14 cellular contexts compared by ENCODE assay signal in genomic region chr3:23519548-23520208, GRCh38.
DNase-seq lines count a peak whose midpoint lies in the region; ATAC-seq and TF ChIP-seq lines count a peak whose summit lies in the region.
"Had no signal": no experiment of that assay in that cellular context is flagged by ENCODE, and none has a peak within 500 bp of the region (broad histone marks: within the 10 kb centered on the region; RNA-seq: fewer than 3 reads in every experiment).

No MANE protein-coding gene starts in this region.

- peaks cover 64% of the 10 kb centered on the region for H3K4me1 ChIP-seq in OCI-LY7 (ENCODE audit: insufficient read depth, low read length, poor library complexity, severe bottlenecking)
- H3K4me1 ChIP-seq: adrenal gland had no signal

- no peaks in the 10 kb centered on the region for H3K9me2 ChIP-seq in OCI-LY7 (ENCODE audit: insufficient read depth, low read length)

- no peaks in the 10 kb centered on the region for H3K79me2 ChIP-seq in OCI-LY7 (ENCODE audit: insufficient read depth, low read depth, low read length)

- CTCF ChIA-PET in OCI-LY7 (lab: Charles Lee; ENCODE audit: unreplicated experiment), result interaction anchor here (0.6 to 1.2 kb wide), 2 partner anchors 69 to 288 kb away, joined by 3 read pairs; no protein-coding TSS in a partner anchor

- peak overlapping the region; percentile 70 for H3K4me2 ChIP-seq in OCI-LY7 (ENCODE audit: low read length)

- H3K36me3 Mint-ChIP-seq in activated naive CD4-positive, alpha-beta T cell treated with anti-CD3 and anti-CD28 coated beads, Interleukin-2, amount 50 U/mL, for 72 hours, result no peaks in the 10 kb centered on the region
- H3K36me3 Mint-ChIP-seq: type B pancreatic cell had no signal

- DNase-seq in OCI-LY7 (ENCODE audit: low spot score) (peak; percentile 72), DMS79 treated with DMSO at 0.1 percent for 48 hours (lab: John Stamatoyannopoulos, UW) (no peak)
- DNase-seq in activated naive CD4-positive, alpha-beta T cell treated with anti-CD3 and anti-CD28 coated beads, Interleukin-2, amount 50 U/mL, for 72 hours (ENCODE audit: low spot score in 2 of 2), result no peak
- DNase-seq in stimulated activated naive CD8-positive, alpha-beta T cell treated with anti-CD3 and anti-CD28 coated beads, Interleukin-15, Interleukin-2, amounts not matched to agents 100 U/mL and 50 U/mL, for 24 hours, result no peak
- DNase-seq: adrenal gland, EL, islet precursor cell, MV-4-11, T-helper 9 cell had no signal

- BruUV-seq in OCI-LY7 (replicated peaks; lab: Mats Ljungman, UMichigan), result no TSS peak

- TF ChIP-seq CTCF in OCI-LY7 (conservative IDR thresholded peaks at IDR 0.05; ENCODE audit: low read length), result no peak

- H4K20me1 ChIP-seq in OCI-LY7 (ENCODE audit: insufficient read depth, low read length), result no peaks in the 10 kb centered on the region

- no peaks in the 10 kb centered on the region for H3K9me3 Mint-ChIP-seq in activated naive CD4-positive, alpha-beta T cell treated with anti-CD3 and anti-CD28 coated beads, Interleukin-2, amount 50 U/mL, for 72 hours

- H3K4me3 ChIP-seq in OCI-LY7 (ENCODE audit: low read depth, low read length, poor library complexity, severe bottlenecking), result peak overlapping the region; percentile 8
- H3K4me3 ChIP-seq: adrenal gland had no signal

- peak overlapping the region; percentile 47 for H3K27ac ChIP-seq in OCI-LY7 (ENCODE audit: low read depth, low read length, poor library complexity, severe bottlenecking)
- H3K27ac ChIP-seq: adrenal gland had no signal

- intact Hi-C loops in OCI-LY7 (cut with micrococcal nuclease; ENCODE audit: unreplicated experiment), result loop anchor here (2.0 to 5.0 kb wide), 4 partner anchors 79 to 288 kb away; partner anchors contain the start of gene UBE2E1

- peak overlapping the region; percentile 37; the same call in 1 of the 2 replicates for H2AFZ ChIP-seq in OCI-LY7 (ENCODE audit: low read length)

- no peaks in the 10 kb centered on the region; the same call in 1 of the 2 replicates for H3K36me3 ChIP-seq in OCI-LY7 (ENCODE audit: insufficient read depth, low read length)
- H3K36me3 ChIP-seq: adrenal gland had no signal

- peak; percentile 45 for ATAC-seq in GM18499 (IDR thresholded peaks at IDR 0.05; ENCODE audit: insufficient read depth, unreplicated experiment)
- peak; percentile 60 for ATAC-seq in GM21367 (IDR thresholded peaks at IDR 0.05; ENCODE audit: unreplicated experiment)
- peak; percentile 79 for ATAC-seq in HG02973 (IDR thresholded peaks at IDR 0.05; ENCODE audit: unreplicated experiment)
- no peak for ATAC-seq in activated naive CD4-positive, alpha-beta T cell treated with anti-CD3 and anti-CD28 coated beads, Interleukin-2, amount 50 U/mL, for 72 hours
- ATAC-seq in stimulated activated naive CD8-positive, alpha-beta T cell treated with anti-CD3 and anti-CD28 coated beads, Interleukin-15, Interleukin-2, amounts not matched to agents 100 U/mL and 50 U/mL, for 24 hours, result no peak
- ATAC-seq in SK-N-SH treated with all-trans-retinoic acid at 6 μM for 48 hours, result no peak

- no peaks in the 10 kb centered on the region for H3K9me3 ChIP-seq in OCI-LY7 (ENCODE audit: low read length)
- H3K9me3 ChIP-seq: adrenal gland had no signal

- POLR2A ChIA-PET in OCI-LY7 (lab: Charles Lee), result interaction anchor here (0.6 to 2.9 kb wide), 25 partner anchors 8 to 195 kb away, joined by 3 to 15 read pairs (median 5); no protein-coding TSS in a partner anchor

- no peak overlapping the region for H3K27ac Mint-ChIP-seq in activated naive CD4-positive, alpha-beta T cell treated with anti-CD3 and anti-CD28 coated beads, Interleukin-2, amount 50 U/mL, for 72 hours
- H3K27ac Mint-ChIP-seq: type B pancreatic cell had no signal

TF ChIP-seq in SK-N-SH treated with all-trans-retinoic acid at 6 μM for 48 hours, 23 proteins besides CTCF, POLR2A, EP300 and RAD21 (continues in another document):
- no peak for TF ChIP-seq ESRRG (CRISPR knock-in tag; IDR thresholded peaks at IDR 0.05)
- no peak for TF ChIP-seq ZFP30 (CRISPR knock-in tag; IDR thresholded peaks at IDR 0.05)
- no peak for TF ChIP-seq PATZ1 (CRISPR knock-in tag; IDR thresholded peaks at IDR 0.05; ENCODE audit: borderline replicate concordance)
- TF ChIP-seq ZC3H10 (CRISPR knock-in tag; IDR thresholded peaks at IDR 0.05), result no peak
- TF ChIP-seq SNAI2 (CRISPR knock-in tag; IDR thresholded peaks at IDR 0.05), result no peak
- no peak for TF ChIP-seq ISL1 (CRISPR knock-in tag; IDR thresholded peaks at IDR 0.05)
- TF ChIP-seq, protein P1, sequence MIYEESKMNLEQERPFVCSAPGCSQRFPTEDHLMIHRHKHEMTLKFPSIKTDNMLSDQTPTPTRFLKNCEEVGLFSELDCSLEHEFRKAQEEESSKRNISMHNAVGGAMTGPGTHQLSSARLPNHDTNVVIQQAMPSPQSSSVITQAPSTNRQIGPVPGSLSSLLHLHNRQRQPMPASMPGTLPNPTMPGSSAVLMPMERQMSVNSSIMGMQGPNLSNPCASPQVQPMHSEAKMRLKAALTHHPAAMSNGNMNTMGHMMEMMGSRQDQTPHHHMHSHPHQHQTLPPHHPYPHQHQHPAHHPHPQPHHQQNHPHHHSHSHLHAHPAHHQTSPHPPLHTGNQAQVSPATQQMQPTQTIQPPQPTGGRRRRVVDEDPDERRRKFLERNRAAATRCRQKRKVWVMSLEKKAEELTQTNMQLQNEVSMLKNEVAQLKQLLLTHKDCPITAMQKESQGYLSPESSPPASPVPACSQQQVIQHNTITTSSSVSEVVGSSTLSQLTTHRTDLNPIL (CRISPR knock-in tag; IDR thresholded peaks at IDR 0.05; ENCODE audit: low read depth), result no peak
- TF ChIP-seq PPARA (CRISPR knock-in tag; IDR thresholded peaks at IDR 0.05; ENCODE audit: borderline replicate concordance), result no peak
- TF ChIP-seq POU6F1 (CRISPR knock-in tag; IDR thresholded peaks at IDR 0.05; ENCODE audit: borderline replicate concordance, low read depth), result no peak
- no peak for TF ChIP-seq ZNF70 (CRISPR knock-in tag; IDR thresholded peaks at IDR 0.05)
- TF ChIP-seq OSR1 (CRISPR knock-in tag; IDR thresholded peaks at IDR 0.05), result no peak
- TF ChIP-seq CSDC2 (CRISPR knock-in tag; IDR thresholded peaks at IDR 0.05), result no peak
- no peak for TF ChIP-seq CSRNP3 (CRISPR knock-in tag; IDR thresholded peaks at IDR 0.05)

Comparison
In these comparisons a context has a peak if more than half of its experiments do, and no peak if none do; other contexts are left out.
1. ATAC-seq: peak in GM18499 (single experiment), GM21367 (single experiment) and HG02973 (single experiment); none in activated naive CD4-positive, alpha-beta T cell treated with anti-CD3 and anti-CD28 coated beads, Interleukin-2, amount 50 U/mL, for 72 hours (0 of 2), stimulated activated naive CD8-positive, alpha-beta T cell treated with anti-CD3 and anti-CD28 coated beads, Interleukin-15, Interleukin-2, amounts not matched to agents 100 U/mL and 50 U/mL, for 24 hours (single experiment) and SK-N-SH treated with all-trans-retinoic acid at 6 μM for 48 hours (single experiment).